ENCODE assay signal across 1 cellular context in genomic region chr9:129102095-129102525, GRCh38.
TF ChIP-seq lines count a peak whose summit lies in the region.

No MANE protein-coding gene starts in this region.

TF ChIP-seq in H1, 55 proteins besides CTCF, POLR2A, EP300 and RAD21:
- TF ChIP-seq MAX (IDR thresholded peaks at IDR 0.05) (no peak), USF2 (IDR thresholded peaks at IDR 0.05; ENCODE audit: low read length) (no peak), EGR1 (IDR thresholded peaks at IDR 0.05; ENCODE audit: borderline replicate concordance, low read depth, low read length) (no peak), CHD7 (IDR thresholded peaks at IDR 0.05; ENCODE audit: insufficient replicate concordance, low read length) (no peak), SIRT6 (IDR thresholded peaks at IDR 0.05; ENCODE audit: low read length) (no peak), TAF1 (IDR thresholded peaks at IDR 0.05; ENCODE audit: low read depth, low read length) (no peak), KDM5A (IDR thresholded peaks at IDR 0.05; ENCODE audit: low read length) (no peak), RFX5 (IDR thresholded peaks at IDR 0.05; ENCODE audit: borderline replicate concordance, low read depth, low read length) (no peak)
